1 cellular context compared by ENCODE assay signal in genomic region chr20:37202267-37202943, GRCh38.
TF ChIP-seq lines count a peak whose summit lies in the region.

No MANE protein-coding gene starts in this region.

TF ChIP-seq in GM23338, 12 proteins besides CTCF, POLR2A, EP300 and RAD21 (continued from another document):
- no peak for TF ChIP-seq ZNF462 (CRISPR knock-in tag; IDR thresholded peaks at IDR 0.05)
- no peak for TF ChIP-seq ZNF114 (CRISPR knock-in tag; IDR thresholded peaks at IDR 0.05)
- TF ChIP-seq REST (IDR thresholded peaks at IDR 0.05; ENCODE audit: unreplicated experiment) = no peak
- no peak for TF ChIP-seq ETS1 (IDR thresholded peaks at IDR 0.05)
- TF ChIP-seq JUNB (IDR thresholded peaks at IDR 0.05; ENCODE audit: unreplicated experiment) = no peak
- no peak for TF ChIP-seq POLR2AphosphoS5 (IDR thresholded peaks at IDR 0.05; ENCODE audit: low read depth)
- TF ChIP-seq STAT1 (IDR thresholded peaks at IDR 0.05; ENCODE audit: unreplicated experiment) = no peak
- no peak for TF ChIP-seq EZH2phosphoT487 (IDR thresholded peaks at IDR 0.05; ENCODE audit: unreplicated experiment)
- no peak for TF ChIP-seq EZH2 (IDR thresholded peaks at IDR 0.05; ENCODE audit: low read depth, unreplicated experiment)
